ENCODE assay signal across 11 cellular contexts in genomic region chr6:98260382-98260781, GRCh38.
"Had no signal": no experiment of that assay in that cellular context is flagged by ENCODE, and none has a peak within 500 bp of the region (broad histone marks: within the 10 kb centered on the region; RNA-seq: fewer than 3 reads in every experiment).

No MANE protein-coding gene starts in this region.

- H3K27ac ChIP-seq: GM23248 had no signal

- H3K9me3 ChIP-seq: HAP-1 had no signal

- H3K4me3 ChIP-seq: GM23248, GM23338, HAP-1 had no signal

- H3K36me3 ChIP-seq: HAP-1 had no signal

- ATAC-seq: GM23338, HCT116 had no signal

- DNase-seq: GM23248, GOT3, H7, H9, HCEC 1CT, HFFc6 had no signal

- H3K4me1 ChIP-seq: HAP-1 had no signal

- FAIRE-seq: H1, H54 had no signal

- H3K4me2 ChIP-seq: GM23338 had no signal
